Comparison of ENCODE assay signal across 1 cellular context in the genomic region with DNA sequence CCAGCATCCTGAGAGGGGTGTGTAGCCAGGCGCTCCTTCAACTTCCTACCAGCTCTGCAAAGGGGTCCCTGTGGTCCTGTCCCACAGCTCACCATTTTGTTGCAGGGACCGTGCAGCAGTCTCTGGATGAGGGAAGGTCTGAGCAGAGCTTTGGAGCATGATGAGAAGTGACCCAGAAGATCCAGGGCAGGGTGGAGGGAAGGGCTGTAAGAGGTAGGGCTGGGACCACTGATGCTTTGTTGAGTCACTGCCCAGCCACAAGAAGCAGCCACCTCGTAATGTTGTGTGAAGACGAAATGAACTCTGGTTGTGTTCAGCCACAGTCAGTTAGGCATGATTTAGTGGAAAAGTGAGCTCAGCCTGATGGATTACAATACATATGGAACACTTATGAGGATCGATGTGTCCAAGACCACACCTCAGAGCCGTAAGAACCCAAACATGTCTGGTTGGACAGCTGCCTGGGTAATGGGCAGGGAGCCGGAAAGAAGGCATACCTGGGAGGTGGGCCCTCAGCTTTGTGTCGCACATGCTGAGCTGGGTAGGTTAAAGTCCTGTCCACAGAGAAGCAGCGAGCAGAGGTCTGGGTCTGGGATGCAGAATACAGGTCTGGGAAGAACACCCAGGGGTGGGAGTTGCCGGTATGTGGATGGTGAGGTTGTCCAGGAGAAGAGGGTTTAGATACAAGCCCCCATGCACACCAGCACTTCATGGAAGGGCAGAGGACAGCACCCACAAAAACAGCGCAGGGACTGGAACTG.
TF ChIP-seq lines count a peak whose summit lies in the region.

No MANE protein-coding gene starts in this region.

TF ChIP-seq in H1, 55 proteins besides CTCF, POLR2A, EP300 and RAD21 (continued from another document):
- TF ChIP-seq, protein P1, sequence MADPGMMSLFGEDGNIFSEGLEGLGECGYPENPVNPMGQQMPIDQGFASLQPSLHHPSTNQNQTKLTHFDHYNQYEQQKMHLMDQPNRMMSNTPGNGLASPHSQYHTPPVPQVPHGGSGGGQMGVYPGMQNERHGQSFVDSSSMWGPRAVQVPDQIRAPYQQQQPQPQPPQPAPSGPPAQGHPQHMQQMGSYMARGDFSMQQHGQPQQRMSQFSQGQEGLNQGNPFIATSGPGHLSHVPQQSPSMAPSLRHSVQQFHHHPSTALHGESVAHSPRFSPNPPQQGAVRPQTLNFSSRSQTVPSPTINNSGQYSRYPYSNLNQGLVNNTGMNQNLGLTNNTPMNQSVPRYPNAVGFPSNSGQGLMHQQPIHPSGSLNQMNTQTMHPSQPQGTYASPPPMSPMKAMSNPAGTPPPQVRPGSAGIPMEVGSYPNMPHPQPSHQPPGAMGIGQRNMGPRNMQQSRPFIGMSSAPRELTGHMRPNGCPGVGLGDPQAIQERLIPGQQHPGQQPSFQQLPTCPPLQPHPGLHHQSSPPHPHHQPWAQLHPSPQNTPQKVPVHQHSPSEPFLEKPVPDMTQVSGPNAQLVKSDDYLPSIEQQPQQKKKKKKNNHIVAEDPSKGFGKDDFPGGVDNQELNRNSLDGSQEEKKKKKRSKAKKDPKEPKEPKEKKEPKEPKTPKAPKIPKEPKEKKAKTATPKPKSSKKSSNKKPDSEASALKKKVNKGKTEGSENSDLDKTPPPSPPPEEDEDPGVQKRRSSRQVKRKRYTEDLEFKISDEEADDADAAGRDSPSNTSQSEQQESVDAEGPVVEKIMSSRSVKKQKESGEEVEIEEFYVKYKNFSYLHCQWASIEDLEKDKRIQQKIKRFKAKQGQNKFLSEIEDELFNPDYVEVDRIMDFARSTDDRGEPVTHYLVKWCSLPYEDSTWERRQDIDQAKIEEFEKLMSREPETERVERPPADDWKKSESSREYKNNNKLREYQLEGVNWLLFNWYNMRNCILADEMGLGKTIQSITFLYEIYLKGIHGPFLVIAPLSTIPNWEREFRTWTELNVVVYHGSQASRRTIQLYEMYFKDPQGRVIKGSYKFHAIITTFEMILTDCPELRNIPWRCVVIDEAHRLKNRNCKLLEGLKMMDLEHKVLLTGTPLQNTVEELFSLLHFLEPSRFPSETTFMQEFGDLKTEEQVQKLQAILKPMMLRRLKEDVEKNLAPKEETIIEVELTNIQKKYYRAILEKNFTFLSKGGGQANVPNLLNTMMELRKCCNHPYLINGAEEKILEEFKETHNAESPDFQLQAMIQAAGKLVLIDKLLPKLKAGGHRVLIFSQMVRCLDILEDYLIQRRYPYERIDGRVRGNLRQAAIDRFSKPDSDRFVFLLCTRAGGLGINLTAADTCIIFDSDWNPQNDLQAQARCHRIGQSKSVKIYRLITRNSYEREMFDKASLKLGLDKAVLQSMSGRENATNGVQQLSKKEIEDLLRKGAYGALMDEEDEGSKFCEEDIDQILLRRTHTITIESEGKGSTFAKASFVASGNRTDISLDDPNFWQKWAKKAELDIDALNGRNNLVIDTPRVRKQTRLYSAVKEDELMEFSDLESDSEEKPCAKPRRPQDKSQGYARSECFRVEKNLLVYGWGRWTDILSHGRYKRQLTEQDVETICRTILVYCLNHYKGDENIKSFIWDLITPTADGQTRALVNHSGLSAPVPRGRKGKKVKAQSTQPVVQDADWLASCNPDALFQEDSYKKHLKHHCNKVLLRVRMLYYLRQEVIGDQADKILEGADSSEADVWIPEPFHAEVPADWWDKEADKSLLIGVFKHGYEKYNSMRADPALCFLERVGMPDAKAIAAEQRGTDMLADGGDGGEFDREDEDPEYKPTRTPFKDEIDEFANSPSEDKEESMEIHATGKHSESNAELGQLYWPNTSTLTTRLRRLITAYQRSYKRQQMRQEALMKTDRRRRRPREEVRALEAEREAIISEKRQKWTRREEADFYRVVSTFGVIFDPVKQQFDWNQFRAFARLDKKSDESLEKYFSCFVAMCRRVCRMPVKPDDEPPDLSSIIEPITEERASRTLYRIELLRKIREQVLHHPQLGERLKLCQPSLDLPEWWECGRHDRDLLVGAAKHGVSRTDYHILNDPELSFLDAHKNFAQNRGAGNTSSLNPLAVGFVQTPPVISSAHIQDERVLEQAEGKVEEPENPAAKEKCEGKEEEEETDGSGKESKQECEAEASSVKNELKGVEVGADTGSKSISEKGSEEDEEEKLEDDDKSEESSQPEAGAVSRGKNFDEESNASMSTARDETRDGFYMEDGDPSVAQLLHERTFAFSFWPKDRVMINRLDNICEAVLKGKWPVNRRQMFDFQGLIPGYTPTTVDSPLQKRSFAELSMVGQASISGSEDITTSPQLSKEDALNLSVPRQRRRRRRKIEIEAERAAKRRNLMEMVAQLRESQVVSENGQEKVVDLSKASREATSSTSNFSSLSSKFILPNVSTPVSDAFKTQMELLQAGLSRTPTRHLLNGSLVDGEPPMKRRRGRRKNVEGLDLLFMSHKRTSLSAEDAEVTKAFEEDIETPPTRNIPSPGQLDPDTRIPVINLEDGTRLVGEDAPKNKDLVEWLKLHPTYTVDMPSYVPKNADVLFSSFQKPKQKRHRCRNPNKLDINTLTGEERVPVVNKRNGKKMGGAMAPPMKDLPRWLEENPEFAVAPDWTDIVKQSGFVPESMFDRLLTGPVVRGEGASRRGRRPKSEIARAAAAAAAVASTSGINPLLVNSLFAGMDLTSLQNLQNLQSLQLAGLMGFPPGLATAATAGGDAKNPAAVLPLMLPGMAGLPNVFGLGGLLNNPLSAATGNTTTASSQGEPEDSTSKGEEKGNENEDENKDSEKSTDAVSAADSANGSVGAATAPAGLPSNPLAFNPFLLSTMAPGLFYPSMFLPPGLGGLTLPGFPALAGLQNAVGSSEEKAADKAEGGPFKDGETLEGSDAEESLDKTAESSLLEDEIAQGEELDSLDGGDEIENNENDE (IDR thresholded peaks at IDR 0.05; ENCODE audit: insufficient replicate concordance, low read length) = no peak
- TF ChIP-seq CBX5 (IDR thresholded peaks at IDR 0.05; ENCODE audit: low read depth, low read length) = no peak
- no peak for TF ChIP-seq HDAC2 (IDR thresholded peaks at IDR 0.05; ENCODE audit: borderline replicate concordance in 1 of 2, low read depth in 2 of 2, low read length in 2 of 2)
- no peak for TF ChIP-seq SUZ12 (IDR thresholded peaks at IDR 0.05; ENCODE audit: low read length)
- no peak for TF ChIP-seq GTF2F1 (IDR thresholded peaks at IDR 0.05; ENCODE audit: borderline replicate concordance, low read depth, low read length)
- no peak for TF ChIP-seq TAF7 (optimal IDR thresholded peaks at IDR 0.05; ENCODE audit: borderline replicate concordance, low read depth, low read length)
- no peak for TF ChIP-seq EZH2 (IDR thresholded peaks at IDR 0.05; ENCODE audit: low read depth, low read length, severe bottlenecking)
- TF ChIP-seq SRF (IDR thresholded peaks at IDR 0.05; ENCODE audit: low read depth, low read length) = no peak
- TF ChIP-seq CTBP2 (IDR thresholded peaks at IDR 0.05; ENCODE audit: borderline replicate concordance, insufficient read depth, insufficient read length, low read length) = no peak
- TF ChIP-seq CEBPB (IDR thresholded peaks at IDR 0.05; ENCODE audit: low read depth, low read length) = no peak
- TF ChIP-seq RBBP5 (IDR thresholded peaks at IDR 0.05; ENCODE audit: borderline replicate concordance, low read depth, low read length) = no peak
- TF ChIP-seq CREB1 (IDR thresholded peaks at IDR 0.05) = no peak
- no peak for TF ChIP-seq RXRA (IDR thresholded peaks at IDR 0.05; ENCODE audit: insufficient read depth, low read depth, low read length)
- no peak for TF ChIP-seq ZNF274 (IDR thresholded peaks at IDR 0.05; ENCODE audit: borderline replicate concordance, extremely low read depth, low read length)
- no peak for TF ChIP-seq SIX5 (IDR thresholded peaks at IDR 0.05; ENCODE audit: low read depth, low read length)
- no peak for TF ChIP-seq BACH1 (IDR thresholded peaks at IDR 0.05; ENCODE audit: low read length)
- TF ChIP-seq NRF1 (IDR thresholded peaks at IDR 0.05; ENCODE audit: low read depth, low read length) = no peak
